In the genomic region with DNA sequence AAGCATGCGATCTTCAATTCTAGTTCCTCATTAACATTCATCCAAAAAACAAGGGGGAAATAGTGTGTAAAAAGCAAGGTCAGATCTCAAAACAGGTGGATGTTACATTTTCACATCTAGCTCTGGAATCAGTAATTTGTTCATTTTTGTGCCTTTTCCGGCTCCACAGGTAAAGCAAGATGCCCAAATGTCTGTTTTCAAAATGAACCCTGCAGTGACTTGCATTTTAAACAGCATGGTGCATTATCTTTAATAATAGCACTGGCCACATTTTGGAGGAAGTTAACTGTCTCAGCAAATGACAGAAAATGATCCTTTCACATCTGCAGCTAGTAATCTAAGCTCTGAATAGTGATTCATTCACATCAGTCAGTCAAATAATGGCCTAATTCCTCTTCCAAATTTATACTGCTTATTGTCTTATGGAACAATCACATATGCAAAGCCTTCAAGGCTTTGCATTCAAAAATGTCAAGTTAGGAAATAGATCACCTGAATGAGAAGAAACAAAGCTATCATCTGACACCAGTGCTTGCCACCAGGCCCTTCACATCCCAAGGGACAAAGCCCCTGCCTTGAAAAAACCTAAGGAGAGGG, we compare ENCODE assay signal across 21 cellular contexts.
DNase-seq lines count a peak whose midpoint lies in the region; ATAC-seq and TF ChIP-seq lines count a peak whose summit lies in the region.
"Had no signal": no experiment of that assay in that cellular context is flagged by ENCODE, and none has a peak within 500 bp of the region (broad histone marks: within the 10 kb centered on the region; RNA-seq: fewer than 3 reads in every experiment).

No MANE protein-coding gene starts in this region.

- no peak for TF ChIP-seq CTCF in chondrocyte (IDR thresholded peaks at IDR 0.05)

- H3K9ac ChIP-seq in subcutaneous abdominal adipose tissue (ENCODE audit: low read length in 5 of 5) = no peak overlapping the region
- H3K9ac ChIP-seq: GM23248 had no signal

- H3K4me3 Mint-ChIP-seq in chondrocyte (ENCODE audit: unreplicated experiment) = no peak overlapping the region
- H3K4me3 Mint-ChIP-seq in activated naive CD4-positive, alpha-beta T cell treated with anti-CD3 and anti-CD28 coated beads, Interleukin-2, amount 10 ng/mL, durations not matched to agents 7 days and 5 days = no peak overlapping the region
- H3K4me3 Mint-ChIP-seq: CD4-positive, CD25-positive, alpha-beta regulatory T cell; neural crest cell had no signal

- peaks cover 57% of the 10 kb centered on the region for H3K4me1 Mint-ChIP-seq in chondrocyte (ENCODE audit: low read depth)
- no peaks in the 10 kb centered on the region for H3K4me1 Mint-ChIP-seq in activated naive CD4-positive, alpha-beta T cell treated with anti-CD3 and anti-CD28 coated beads, Interleukin-2, amount 10 ng/mL, durations not matched to agents 7 days and 5 days
- H3K4me1 Mint-ChIP-seq: CD4-positive, CD25-positive, alpha-beta regulatory T cell had no signal

- H3K4me1 ChIP-seq in subcutaneous abdominal adipose tissue (ENCODE audit: control insufficient read depth in 5 of 5, insufficient read depth in 5 of 5, low read length in 5 of 5) = peaks cover 0 to 32% (median 0%) of the 10 kb centered on the region in 5 donors
- H3K4me1 ChIP-seq: right lobe of liver had no signal

- no peaks in the 10 kb centered on the region for H3K27me3 ChIP-seq in subcutaneous abdominal adipose tissue (ENCODE audit: control insufficient read depth in 5 of 5, insufficient read depth in 4 of 5, low read length in 5 of 5)
- H3K27me3 ChIP-seq: ascending aorta, right lobe of liver, testis had no signal

- no peaks in the 10 kb centered on the region for H3K9me3 Mint-ChIP-seq in chondrocyte (ENCODE audit: low read depth)
- H3K9me3 Mint-ChIP-seq in activated naive CD4-positive, alpha-beta T cell treated with anti-CD3 and anti-CD28 coated beads, Interleukin-2, amount 10 ng/mL, durations not matched to agents 7 days and 5 days = no peaks in the 10 kb centered on the region
- H3K9me3 Mint-ChIP-seq: neural crest cell had no signal

- DNase-seq in NCI-H1417 (lab: John Stamatoyannopoulos, UW) = peak in 2 of 3 experiments; percentile 23 to 63
- DNase-seq in NCI-H1417 treated with DMSO at 0.1 percent for 48 hours (lab: John Stamatoyannopoulos, UW) = no peak
- DNase-seq in NCI-H146 treated with DMSO at 0.1 percent for 48 hours (lab: John Stamatoyannopoulos, UW; ENCODE audit: unreplicated experiment) = peak; percentile 24
- no peak for DNase-seq in chondrocyte (ENCODE audit: low spot score)
- no peak for DNase-seq in activated naive CD4-positive, alpha-beta T cell treated with anti-CD3 and anti-CD28 coated beads, Interleukin-2, amount 10 ng/mL, durations not matched to agents 7 days and 5 days
- DNase-seq in SHP77 (lab: John Stamatoyannopoulos, UW) = no peak
- DNase-seq: activated CD4-positive, CD25-positive, alpha-beta regulatory T cell; CD4-positive, CD25-positive, alpha-beta regulatory T cell; DND-41; GM23248; NCI-H446 treated with DMSO at 0.1 percent for 48 hours; right lobe of liver; stimulated activated CD4-positive, alpha-beta T cell treated with anti-CD3 and anti-CD28 coated beads, Interleukin-2, amount 100 ng/mL, for 24 hours; T-helper 1 cell; testis had no signal

- H3K27ac ChIP-seq in subcutaneous abdominal adipose tissue (ENCODE audit: low read depth, low read length) = peak overlapping the region; percentile 34
- H3K27ac ChIP-seq: 22Rv1, GM23248, right lobe of liver, testis had no signal

- H3K27me3 Mint-ChIP-seq in chondrocyte (ENCODE audit: low read depth) = no peaks in the 10 kb centered on the region
- H3K27me3 Mint-ChIP-seq in activated naive CD4-positive, alpha-beta T cell treated with anti-CD3 and anti-CD28 coated beads, Interleukin-2, amount 10 ng/mL, durations not matched to agents 7 days and 5 days = peaks cover 4% of the 10 kb centered on the region

- no peak overlapping the region for H3K4me3 ChIP-seq in subcutaneous abdominal adipose tissue (ENCODE audit: low read depth in 1 of 5, low read length in 5 of 5)
- H3K4me3 ChIP-seq: coronary artery, GM23248, right lobe of liver, testis had no signal

- H3K27ac Mint-ChIP-seq in chondrocyte (ENCODE audit: unreplicated experiment) = peak overlapping the region; percentile 74
- no peak overlapping the region for H3K27ac Mint-ChIP-seq in activated naive CD4-positive, alpha-beta T cell treated with anti-CD3 and anti-CD28 coated beads, Interleukin-2, amount 10 ng/mL, durations not matched to agents 7 days and 5 days
- H3K27ac Mint-ChIP-seq: CD4-positive, CD25-positive, alpha-beta regulatory T cell had no signal

- CTCF ChIA-PET in activated naive CD4-positive, alpha-beta T cell treated with anti-CD3 and anti-CD28 coated beads, Interleukin-2, amount 10 ng/mL, durations not matched to agents 7 days and 5 days (lab: Charles Lee) = interaction anchor here (1.9 kb wide), 1 partner anchor 47 kb away, joined by 6 read pairs; no protein-coding TSS in a partner anchor

- no peaks in the 10 kb centered on the region for H3K9me3 ChIP-seq in subcutaneous abdominal adipose tissue (ENCODE audit: control insufficient read depth in 5 of 5, low read length in 5 of 5)
- H3K9me3 ChIP-seq: ascending aorta, right lobe of liver, testis had no signal

- no peaks in the 10 kb centered on the region for H3K36me3 Mint-ChIP-seq in chondrocyte (ENCODE audit: low read depth)
- no peaks in the 10 kb centered on the region for H3K36me3 Mint-ChIP-seq in activated naive CD4-positive, alpha-beta T cell treated with anti-CD3 and anti-CD28 coated beads, Interleukin-2, amount 10 ng/mL, durations not matched to agents 7 days and 5 days
- H3K36me3 Mint-ChIP-seq: CD4-positive, CD25-positive, alpha-beta regulatory T cell had no signal

- H3K36me3 ChIP-seq in subcutaneous abdominal adipose tissue (ENCODE audit: control insufficient read depth in 5 of 5, insufficient read depth in 5 of 5, low read length in 5 of 5) = no peaks in the 10 kb centered on the region
- H3K36me3 ChIP-seq: ascending aorta, right lobe of liver had no signal

- ATAC-seq in GM19452 (IDR thresholded peaks at IDR 0.05; ENCODE audit: unreplicated experiment) = no peak
- ATAC-seq: right lobe of liver had no signal

Comparison
In these comparisons a context has a peak if more than half of its experiments do, and no peak if none do; other contexts are left out.
1. DNase-seq: peak in NCI-H1417 (2 of 3) and NCI-H146 treated with DMSO at 0.1 percent for 48 hours (single experiment); none in NCI-H1417 treated with DMSO at 0.1 percent for 48 hours (single experiment), chondrocyte (single experiment), activated naive CD4-positive, alpha-beta T cell treated with anti-CD3 and anti-CD28 coated beads, Interleukin-2, amount 10 ng/mL, durations not matched to agents 7 days and 5 days (single experiment) and SHP77 (0 of 2).